1 cellular context compared by ENCODE assay signal in genomic region chr12:55999999-56000540, GRCh38.
TF ChIP-seq lines count a peak whose summit lies in the region.

No MANE protein-coding gene starts in this region.

TF ChIP-seq in K562, 482 proteins besides CTCF, POLR2A, EP300 and RAD21:
- TF ChIP-seq RBFOX2 (IDR thresholded peaks at IDR 0.05; ENCODE audit: low read depth, low read length), result 0 out of 2 replicates have a peak, but pooled peaks have one; percentile 16
